1 cellular context compared by ENCODE assay signal in genomic region chr11:73875380-73875779, GRCh38.
TF ChIP-seq lines count a peak whose summit lies in the region.

No MANE protein-coding gene starts in this region.

TF ChIP-seq in WTC11, 78 proteins besides CTCF, POLR2A, EP300 and RAD21 (continued from another document):
- no peak for TF ChIP-seq ERG (CRISPR knock-in tag; IDR thresholded peaks at IDR 0.05)
- no peak for TF ChIP-seq NR3C1 (CRISPR knock-in tag; conservative IDR thresholded peaks at IDR 0.05; ENCODE audit: low read depth)
- no peak for TF ChIP-seq ZBTB43 (CRISPR knock-in tag; IDR thresholded peaks at IDR 0.05)
- TF ChIP-seq USF2 (CRISPR knock-in tag; IDR thresholded peaks at IDR 0.05): no peak
- no peak for TF ChIP-seq CREM (CRISPR knock-in tag; IDR thresholded peaks at IDR 0.05)
- no peak for TF ChIP-seq ZNF423 (CRISPR knock-in tag; IDR thresholded peaks at IDR 0.05)
- TF ChIP-seq RORB (CRISPR knock-in tag; IDR thresholded peaks at IDR 0.05): no peak
- no peak for TF ChIP-seq FOXK1 (CRISPR knock-in tag; IDR thresholded peaks at IDR 0.05)
- TF ChIP-seq CBFB (CRISPR knock-in tag; IDR thresholded peaks at IDR 0.05; ENCODE audit: low read depth): no peak
- no peak for TF ChIP-seq GRHL2 (CRISPR knock-in tag; IDR thresholded peaks at IDR 0.05; ENCODE audit: insufficient replicate concordance, severe bottlenecking)
